ENCODE assay signal across 8 cellular contexts in the genomic region with DNA sequence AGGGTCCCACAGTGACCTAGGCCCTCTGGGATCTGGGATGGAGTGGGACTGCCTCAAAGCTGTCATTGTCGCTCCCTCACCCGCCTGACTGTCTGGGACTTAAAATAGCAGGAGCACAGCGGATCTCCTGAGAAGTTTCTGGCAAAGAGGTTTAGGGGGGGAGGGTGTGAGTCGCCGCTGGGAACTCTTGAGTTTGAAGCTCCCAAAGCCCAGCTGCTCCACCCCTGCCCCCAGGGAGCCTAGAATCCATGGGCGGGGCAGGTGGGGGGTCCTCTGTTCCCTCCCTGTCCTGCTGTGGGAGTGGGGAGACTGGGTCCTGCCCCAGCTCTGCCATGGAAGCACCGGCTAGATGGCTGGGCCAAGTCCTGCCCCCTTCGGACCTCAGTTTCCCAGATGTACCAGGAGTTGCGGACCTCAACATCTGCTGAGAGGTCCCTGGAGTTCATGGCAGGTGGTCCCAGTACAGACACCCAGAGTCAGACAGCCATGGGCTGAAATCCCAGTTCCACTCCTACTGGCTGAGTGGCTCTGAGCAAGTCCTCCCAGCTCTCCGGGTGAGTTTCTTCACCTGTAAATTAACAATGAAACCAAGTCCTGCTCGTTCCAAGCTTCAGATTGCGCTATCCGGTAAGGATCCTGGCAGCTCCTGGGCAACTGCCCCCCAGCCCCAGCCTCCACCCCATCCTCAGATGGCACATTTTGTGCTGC. TPM values are rescaled to one million over a fixed set of nuclear protein-coding genes. Genes with fewer than 3 reads are reported as not detected.
DNase-seq lines count a peak whose midpoint lies in the region; ATAC-seq and TF ChIP-seq lines count a peak whose summit lies in the region.

No MANE protein-coding gene starts in this region.

- TF ChIP-seq CTCF in Caco-2 (IDR thresholded peaks at IDR 0.05; ENCODE audit: insufficient read depth in 1 of 2, low read depth in 1 of 2, low read length in 1 of 2, severe bottlenecking in 1 of 2, unreplicated experiment in 1 of 2) (no peak), PC-3 (conservative IDR thresholded peaks at IDR 0.05; ENCODE audit: low read depth, low read length) (no peak), esophagus muscularis mucosa (IDR thresholded peaks at IDR 0.05) (no peak), osteoblast (IDR thresholded peaks at IDR 0.05; ENCODE audit: extremely low read depth, low read depth, low read length) (no peak), foreskin keratinocyte (conservative IDR thresholded peaks at IDR 0.05) (no peak)

- H3K27ac Mint-ChIP-seq in Caco-2 (ENCODE audit: unreplicated experiment) = peak overlapping the region; percentile 76

- no peak for TF ChIP-seq EP300 in esophagus muscularis mucosa (IDR thresholded peaks at IDR 0.05)

- no peaks in the 10 kb centered on the region for H3K9me3 ChIP-seq in Caco-2
- H3K9me3 ChIP-seq in PC-3 (ENCODE audit: low read length) = no peaks in the 10 kb centered on the region
- no peaks in the 10 kb centered on the region for H3K9me3 ChIP-seq in esophagus muscularis mucosa
- no peaks in the 10 kb centered on the region for H3K9me3 ChIP-seq in osteoblast (ENCODE audit: low read depth, low read length)

- H2AFZ ChIP-seq in PC-3 (ENCODE audit: low read length) = peak overlapping the region; percentile 84
- H2AFZ ChIP-seq in osteoblast (ENCODE audit: low read length) = no peak overlapping the region

- POLR2A ChIA-PET in Caco-2 (lab: Charles Lee) = interaction anchor here (0.8 to 1.4 kb wide), 3 partner anchors 9 to 80 kb away, joined by 3 to 9 read pairs (median 3); partner anchors contain the start of genes ARPC5L and RPL35
- POLR2A ChIA-PET in PC-3 (lab: Charles Lee; ENCODE audit: unreplicated experiment) = interaction anchor here (0.5 kb wide), 1 partner anchor 194 kb away, joined by 5 read pairs; no protein-coding TSS in a partner anchor

- H3K36me3 Mint-ChIP-seq in Caco-2 (ENCODE audit: insufficient read depth, unreplicated experiment) = peaks cover 42% of the 10 kb centered on the region

- BruUV-seq in Caco-2 (replicated peaks; lab: Mats Ljungman, UMichigan) (no TSS peak), PC-3 (replicated peaks; lab: Mats Ljungman, UMichigan) (no TSS peak)

- H3K27ac ChIP-seq in PC-3 (ENCODE audit: low read length) (no peak overlapping the region), esophagus muscularis mucosa (replicated peaks in 1 of 4) (peak overlapping the region in 3 of 4 donors; percentile 56 to 68 (median 64)), osteoblast (ENCODE audit: low read depth, low read length) (no peak overlapping the region), foreskin keratinocyte (no peak overlapping the region)

- no peaks in the 10 kb centered on the region for H3K27me3 ChIP-seq in Caco-2 (replicated peaks; ENCODE audit: control insufficient read depth, insufficient read depth, low read length)
- H3K27me3 ChIP-seq in PC-3 (ENCODE audit: low read length) = no peaks in the 10 kb centered on the region
- no peaks in the 10 kb centered on the region for H3K27me3 ChIP-seq in esophagus muscularis mucosa
- H3K27me3 ChIP-seq in osteoblast (ENCODE audit: insufficient read depth, low read length) = peaks cover 2% of the 10 kb centered on the region
- peaks cover 3% of the 10 kb centered on the region for H3K27me3 ChIP-seq in foreskin keratinocyte

- H3K4me3 Mint-ChIP-seq in Caco-2 (ENCODE audit: unreplicated experiment) = peak overlapping the region; percentile 75

- DNase-seq in Caco-2 (no peak), PC-3 (no peak), esophagus muscularis mucosa (ENCODE audit: extremely low spot score) (no peak), osteoblast (ENCODE audit: insufficient read length, low spot score, missing footprints) (peak; percentile 82), foreskin keratinocyte (no peak)
- DNase-seq in stimulated activated CD4-positive, alpha-beta T cell treated with anti-CD3 and anti-CD28 coated beads, Interleukin-2, amount 100 ng/mL, for 48 hours = no peak

- H4K20me1 ChIP-seq in PC-3 (ENCODE audit: low read length) (peaks cover under 1% of the 10 kb centered on the region; the same call in 1 of the 2 replicates), osteoblast (ENCODE audit: insufficient read depth, low read length) (peaks cover 14% of the 10 kb centered on the region)

- CTCF ChIA-PET in Caco-2 (lab: Charles Lee) (interaction anchor here (0.8 to 11.7 kb wide), 24 partner anchors 9 to 435 kb away, joined by 3 to 325 read pairs (median 6); partner anchors contain the start of genes ARPC5L, HSPA5, NR6A1 and OLFML2A), PC-3 (lab: Charles Lee) (interaction anchor here (1.5 to 4.4 kb wide), 7 partner anchors 40 to 88 kb away, joined by 5 to 58 read pairs (median 16); partner anchors contain the start of genes NR6A1 and OLFML2A)

- H3K9me2 ChIP-seq in PC-3 (replicated peaks; ENCODE audit: low read length) = no peaks in the 10 kb centered on the region

- H3K36me3 ChIP-seq in Caco-2 (ENCODE audit: control insufficient read depth, insufficient read depth, low read length) = no peaks in the 10 kb centered on the region; the same call in 1 of the 2 replicates
- H3K36me3 ChIP-seq in PC-3 (ENCODE audit: low read depth, low read length) = peaks cover 2% of the 10 kb centered on the region
- peaks cover 3 to 19% (median 14%) of the 10 kb centered on the region in 4 donors for H3K36me3 ChIP-seq in esophagus muscularis mucosa
- H3K36me3 ChIP-seq in osteoblast (ENCODE audit: insufficient read depth, low read length) = peaks cover 8% of the 10 kb centered on the region

- TF ChIP-seq POLR2A in esophagus muscularis mucosa (IDR thresholded peaks at IDR 0.05; ENCODE audit: low read depth) = no peak

- no peaks in the 10 kb centered on the region for H3K27me3 Mint-ChIP-seq in Caco-2 (ENCODE audit: insufficient read depth, unreplicated experiment)

- H3K4me1 ChIP-seq in Caco-2 = peaks cover 7% of the 10 kb centered on the region; the same call in 1 of the 2 replicates
- H3K4me1 ChIP-seq in PC-3 (ENCODE audit: insufficient read depth, low read length) = no peaks in the 10 kb centered on the region
- peaks cover 24 to 31% (median 28%) of the 10 kb centered on the region in 4 donors for H3K4me1 ChIP-seq in esophagus muscularis mucosa
- H3K4me1 ChIP-seq in osteoblast (ENCODE audit: insufficient read depth, low read length) = peaks cover 10% of the 10 kb centered on the region
- no peaks in the 10 kb centered on the region for H3K4me1 ChIP-seq in foreskin keratinocyte

- intact Hi-C loops in Caco-2 (cut with micrococcal nuclease; ENCODE audit: unreplicated experiment) (loop anchor here (1.0 to 2.0 kb wide), 4 partner anchors 33 to 140 kb away; no protein-coding TSS in a partner anchor), PC-3 (cut with micrococcal nuclease) (loop anchor here (2.0 kb wide), 1 partner anchor 41 kb away; no protein-coding TSS in a partner anchor), esophagus muscularis mucosa (cut with DNase I) (loop anchor here (10.0 kb wide), 1 partner anchor 293 kb away; the partner anchor contains the start of gene SCAI)

- no peaks in the 10 kb centered on the region for H3K79me2 ChIP-seq in PC-3 (ENCODE audit: low read length)
- H3K79me2 ChIP-seq in osteoblast (ENCODE audit: insufficient read depth, low read length) = no peaks in the 10 kb centered on the region

- H3K9me3 Mint-ChIP-seq in Caco-2 (ENCODE audit: unreplicated experiment) = no peaks in the 10 kb centered on the region

- peaks cover 9% of the 10 kb centered on the region for H3F3A ChIP-seq in PC-3 (ENCODE audit: low read length, unreplicated experiment)

- H3K4me2 ChIP-seq in PC-3 (ENCODE audit: low read length) (peak overlapping the region; percentile 95), osteoblast (ENCODE audit: insufficient read depth, low read length) (peak overlapping the region; percentile 85)

- H3K9ac ChIP-seq in PC-3 (ENCODE audit: low read length) = no peak overlapping the region

- WGBS in esophagus muscularis mucosa = 46% methylated on average over 9 of the region's 13 CpGs

- H3K4me1 Mint-ChIP-seq in Caco-2 (ENCODE audit: low read depth, unreplicated experiment) = peaks cover 6% of the 10 kb centered on the region

- H3K4me3 ChIP-seq in Caco-2 (ENCODE audit: low read depth, low read length) (peak overlapping the region; percentile 47; the same call in 1 of the 2 replicates), PC-3 (ENCODE audit: low read length) (peak overlapping the region; percentile 72; the same call in 1 of the 2 replicates), esophagus muscularis mucosa (peak overlapping the region; percentile 49 to 63 (median 55)), osteoblast (ENCODE audit: insufficient read depth, low read length) (no peak overlapping the region)

- ATAC-seq in PC-3 (no peak), GM21381 (IDR thresholded peaks at IDR 0.05; ENCODE audit: unreplicated experiment) (no peak), foreskin keratinocyte (no peak), HG02870 (IDR thresholded peaks at IDR 0.05; ENCODE audit: unreplicated experiment) (no peak)

RNA-seq across cellular contexts. Expression of gene WDR38, which starts 1.0 kb away (rescaled TPM):
- total RNA-seq in Caco-2 (2022) = not detected in 2 replicates
- not detected in 2 replicates for total RNA-seq in PC-3 (2014; rRNA removed)
- total RNA-seq in esophagus muscularis mucosa = under 1 TPM in 1 of 4 donors, not detected in 3; 0.32 TPM
- total RNA-seq in osteoblast = not detected in 2 replicates
- total RNA-seq in foreskin keratinocyte = not detected in 2 replicates
- not detected in 2 replicates for polyA plus RNA-seq in foreskin keratinocyte

RNA-seq across cellular contexts. Expression of gene RPL35, which starts 9.5 kb away (rescaled TPM):
- total RNA-seq in Caco-2 (2022) (1,528 and 1,598 TPM in 2 replicates), PC-3 (2014; rRNA removed) (1,981 and 2,242 TPM in 2 replicates), esophagus muscularis mucosa (1,000 to 10,000 TPM; 1,125 to 3,077 (median 1,901) TPM), osteoblast (1,644 and 1,645 TPM in 2 replicates), foreskin keratinocyte (2,922 and 2,928 TPM in 2 replicates)
- 4,502 and 4,687 TPM in 2 replicates for polyA plus RNA-seq in foreskin keratinocyte

RNA-seq across cellular contexts. Expression of gene ARPC5L, which starts 9.7 kb away (rescaled TPM):
- 59.0 and 60.1 TPM in 2 replicates for total RNA-seq in Caco-2 (2022)
- total RNA-seq in PC-3 (2014; rRNA removed) = 54.5 and 63.0 TPM in 2 replicates
- 10 to 100 TPM; 23.3 to 28.2 (median 26.7) TPM for total RNA-seq in esophagus muscularis mucosa
- total RNA-seq in osteoblast = 9.8 and 11.8 TPM in 2 replicates
- 67.0 and 74.9 TPM in 2 replicates for total RNA-seq in foreskin keratinocyte
- polyA plus RNA-seq in foreskin keratinocyte = 128 and 129 TPM in 2 replicates

Comparison
In these comparisons a context has a peak if more than half of its experiments do, and no peak if none do; other contexts are left out.
1. H3K27ac ChIP-seq: peak in esophagus muscularis mucosa (3 of 4); none in PC-3 (single experiment), osteoblast (single experiment) and foreskin keratinocyte (single experiment).